In the genomic region with DNA sequence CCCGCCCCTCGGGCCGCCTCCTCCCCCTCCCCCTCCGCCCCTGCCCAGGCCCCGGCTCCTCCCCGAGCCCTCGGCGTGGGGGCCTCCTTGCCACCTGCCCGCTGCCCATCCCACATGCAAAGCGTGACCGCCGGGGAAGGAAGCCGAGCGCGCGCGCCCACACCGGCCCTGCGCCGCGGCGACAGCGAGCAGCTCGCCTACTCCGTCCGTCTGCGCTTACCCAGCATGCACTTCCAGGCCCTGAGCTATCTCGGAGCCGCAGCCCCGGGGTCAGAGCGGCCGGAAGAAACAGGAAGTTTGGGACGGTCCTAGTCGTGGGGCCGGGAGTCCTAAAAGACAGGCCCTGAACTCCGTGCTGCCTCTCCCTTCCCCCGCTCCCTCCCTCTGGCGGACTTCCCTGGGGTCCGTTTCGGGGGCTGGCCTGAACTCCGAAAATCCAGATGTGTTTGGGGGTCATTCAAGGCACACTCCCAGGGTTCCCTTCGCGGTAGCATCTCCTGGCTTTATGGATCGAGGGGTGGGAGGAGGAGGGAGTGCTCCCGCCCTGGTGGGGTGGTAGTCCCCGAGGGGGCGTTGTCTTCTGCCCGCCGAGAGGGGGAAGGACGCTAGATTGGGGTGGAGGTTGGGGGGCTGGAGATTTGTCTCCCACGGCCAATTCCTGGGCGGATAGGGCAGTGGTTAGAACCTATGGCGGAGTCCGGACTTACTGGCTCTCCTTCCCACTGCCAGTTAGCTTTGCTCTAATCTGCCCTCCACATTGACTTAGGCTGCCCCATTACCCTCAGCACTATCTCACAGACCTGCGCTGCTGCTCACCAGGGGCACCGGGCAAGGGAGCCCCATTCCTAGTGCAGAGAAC, we compare ENCODE assay signal across 9 cellular contexts. TPM values are rescaled to one million over a fixed set of nuclear protein-coding genes. Genes with fewer than 3 reads are reported as not detected.
DNase-seq lines count a peak whose midpoint lies in the region; ATAC-seq and TF ChIP-seq lines count a peak whose summit lies in the region.
"Had no signal": no experiment of that assay in that cellular context is flagged by ENCODE, and none has a peak within 500 bp of the region (broad histone marks: within the 10 kb centered on the region; RNA-seq: fewer than 3 reads in every experiment).

No MANE protein-coding gene starts in this region.

- H3K4me3 ChIP-seq in fibroblast of villous mesenchyme (ENCODE audit: low read depth, low read length), result peak overlapping the region; percentile 36
- H3K4me3 ChIP-seq: SK-N-MC had no signal

- peaks cover 2% of the 10 kb centered on the region for H3K36me3 Mint-ChIP-seq in activated CD8-positive, alpha-beta T cell treated with anti-CD3 and anti-CD28 coated beads, Interleukin-2, amount 10 ng/mL, durations not matched to agents 7 days and 5 days (ENCODE audit: low read depth)
- no peaks in the 10 kb centered on the region for H3K36me3 Mint-ChIP-seq in neural crest cell (ENCODE audit: low read depth)

- peak overlapping the region; percentile 55 for H3K27ac Mint-ChIP-seq in activated CD8-positive, alpha-beta T cell treated with anti-CD3 and anti-CD28 coated beads, Interleukin-2, amount 10 ng/mL, durations not matched to agents 7 days and 5 days
- H3K27ac Mint-ChIP-seq in neural crest cell (ENCODE audit: unreplicated experiment), result no peak overlapping the region

- POLR2A ChIA-PET in activated CD8-positive, alpha-beta T cell treated with anti-CD3 and anti-CD28 coated beads, Interleukin-2, amount 10 ng/mL, durations not matched to agents 7 days and 5 days (lab: Charles Lee), result interaction anchor here (0.7 to 0.9 kb wide), 2 partner anchors 23 to 26 kb away, joined by 3 to 4 read pairs; no protein-coding TSS in a partner anchor

- H3K4me3 Mint-ChIP-seq in activated CD8-positive, alpha-beta T cell treated with anti-CD3 and anti-CD28 coated beads, Interleukin-2, amount 10 ng/mL, durations not matched to agents 7 days and 5 days, result peak overlapping the region; percentile 70
- peak overlapping the region; percentile 61 for H3K4me3 Mint-ChIP-seq in neural crest cell

- no peaks in the 10 kb centered on the region for H3K9me3 Mint-ChIP-seq in activated CD8-positive, alpha-beta T cell treated with anti-CD3 and anti-CD28 coated beads, Interleukin-2, amount 10 ng/mL, durations not matched to agents 7 days and 5 days (ENCODE audit: insufficient read depth)
- H3K9me3 Mint-ChIP-seq in neural crest cell, result peaks cover 2% of the 10 kb centered on the region

- peak; percentile 77 for DNase-seq in AG20443 (ENCODE audit: low spot score)
- DNase-seq in NCI-H2196 (lab: John Stamatoyannopoulos, UW; ENCODE audit: unreplicated experiment), result peak; percentile 47
- peak; percentile 56 for DNase-seq in activated CD8-positive, alpha-beta T cell treated with anti-CD3 and anti-CD28 coated beads, Interleukin-2, amount 10 ng/mL, durations not matched to agents 7 days and 5 days
- peak; percentile 49 for DNase-seq in fibroblast of villous mesenchyme (ENCODE audit: low read depth)
- DNase-seq in neural crest cell (ENCODE audit: low read depth, low spot score), result peak; percentile 39

- TF ChIP-seq CTCF in fibroblast of villous mesenchyme (IDR thresholded peaks at IDR 0.05; ENCODE audit: insufficient read depth, low read depth, low read length) (no peak), neural crest cell (conservative IDR thresholded peaks at IDR 0.05) (no peak)

- peak; percentile 60 for ATAC-seq in GM18505 (IDR thresholded peaks at IDR 0.05; ENCODE audit: unreplicated experiment)
- ATAC-seq in HG02870 (IDR thresholded peaks at IDR 0.05; ENCODE audit: unreplicated experiment), result peak; percentile 58
- ATAC-seq in activated CD8-positive, alpha-beta T cell treated with anti-CD3 and anti-CD28 coated beads, Interleukin-2, amount 10 ng/mL, durations not matched to agents 7 days and 5 days, result peak; percentile 56
- no peak for ATAC-seq in GM18519 (IDR thresholded peaks at IDR 0.05; ENCODE audit: low FRiP score, unreplicated experiment)

- H3K4me1 Mint-ChIP-seq in activated CD8-positive, alpha-beta T cell treated with anti-CD3 and anti-CD28 coated beads, Interleukin-2, amount 10 ng/mL, durations not matched to agents 7 days and 5 days (ENCODE audit: low read depth), result peaks cover 40% of the 10 kb centered on the region
- H3K4me1 Mint-ChIP-seq in neural crest cell, result peaks cover 64% of the 10 kb centered on the region

- TF ChIP-seq POLR2A in GM18505 (IDR thresholded peaks at IDR 0.05; ENCODE audit: borderline replicate concordance, extremely low read depth, insufficient read depth, insufficient read length), result peak; percentile 76

- H3K27me3 Mint-ChIP-seq in activated CD8-positive, alpha-beta T cell treated with anti-CD3 and anti-CD28 coated beads, Interleukin-2, amount 10 ng/mL, durations not matched to agents 7 days and 5 days (ENCODE audit: low read depth), result peaks cover 5% of the 10 kb centered on the region
- peaks cover 11% of the 10 kb centered on the region for H3K27me3 Mint-ChIP-seq in neural crest cell (ENCODE audit: low read depth)

- CTCF ChIA-PET in activated CD8-positive, alpha-beta T cell treated with anti-CD3 and anti-CD28 coated beads, Interleukin-2, amount 10 ng/mL, durations not matched to agents 7 days and 5 days (lab: Charles Lee), result interaction anchor here (1.8 kb wide), 1 partner anchor 31 kb away, joined by 6 read pairs; no protein-coding TSS in a partner anchor

RNA-seq across cellular contexts. Expression of a gene that starts 25.0 kb away (rescaled TPM):
- total RNA-seq in activated CD8-positive, alpha-beta T cell treated with anti-CD3 and anti-CD28 coated beads, Interleukin-2, amount 10 ng/mL, durations not matched to agents 7 days and 5 days, result 10 to 100 TPM in 1 of 2 experiments, 1 to 10 TPM in 1; 9.7 to 10.9 TPM
- total RNA-seq in fibroblast of villous mesenchyme, result 1.3 and 2.6 TPM in 2 replicates
- 46.2 and 53.7 TPM in 2 replicates for total RNA-seq in neural crest cell

RNA-seq across cellular contexts. Expression of a gene that starts 51.5 kb away (rescaled TPM):
- total RNA-seq in activated CD8-positive, alpha-beta T cell treated with anti-CD3 and anti-CD28 coated beads, Interleukin-2, amount 10 ng/mL, durations not matched to agents 7 days and 5 days, result 10 to 100 TPM; 28.1 to 29.7 TPM
- total RNA-seq in fibroblast of villous mesenchyme, result 16.1 and 16.4 TPM in 2 replicates
- total RNA-seq in neural crest cell, result 24.1 and 26.3 TPM in 2 replicates
